Comparison of ENCODE assay signal across 23 cellular contexts in the genomic region with DNA sequence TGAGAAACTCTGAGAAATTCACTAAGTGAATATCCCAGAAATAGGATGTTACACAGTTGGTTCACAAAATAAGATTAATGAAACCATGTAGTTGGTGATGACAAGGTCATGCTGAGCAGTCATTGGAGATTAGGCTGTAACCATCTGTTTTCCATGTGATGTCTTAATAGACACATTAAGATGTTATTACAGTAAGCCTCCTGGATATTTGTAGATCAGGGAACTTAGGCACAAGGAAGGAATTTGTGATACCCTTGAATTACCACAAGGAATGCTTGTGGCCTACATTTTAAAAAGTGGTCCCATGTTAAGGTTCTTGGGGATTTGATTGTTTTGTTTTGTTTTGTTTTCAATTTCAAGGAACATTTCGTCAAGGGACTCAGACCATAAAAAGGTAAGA.
DNase-seq lines count a peak whose midpoint lies in the region; ATAC-seq lines count a peak whose summit lies in the region.
"Had no signal": no experiment of that assay in that cellular context is flagged by ENCODE, and none has a peak within 500 bp of the region (broad histone marks: within the 10 kb centered on the region; RNA-seq: fewer than 3 reads in every experiment).

No MANE protein-coding gene starts in this region.

- no peak overlapping the region for H3K27ac Mint-ChIP-seq in T-cell
- no peak overlapping the region for H3K27ac Mint-ChIP-seq in activated CD4-positive, alpha-beta T cell treated with anti-CD3 and anti-CD28 coated beads for 36 hours
- H3K27ac Mint-ChIP-seq: activated naive CD8-positive, alpha-beta T cell treated with anti-CD3 and anti-CD28 coated beads, Interleukin-2, amount 10 ng/mL, durations not matched to agents 7 days and 5 days; H9; mesothelial cell of epicardium had no signal

- H3K4me3 Mint-ChIP-seq in T-cell, result no peak overlapping the region
- H3K4me3 Mint-ChIP-seq in activated CD4-positive, alpha-beta T cell treated with anti-CD3 and anti-CD28 coated beads for 36 hours, result no peak overlapping the region
- H3K4me3 Mint-ChIP-seq: activated naive CD8-positive, alpha-beta T cell treated with anti-CD3 and anti-CD28 coated beads, Interleukin-2, amount 10 ng/mL, durations not matched to agents 7 days and 5 days; CD4-positive, alpha-beta memory T cell; H9; mesothelial cell of epicardium had no signal

- in situ Hi-C loops in Caki2 (cut with HindIII; ENCODE audit: low pct_unique_long_range_greater_than_20kb, low sequenced_read_pairs), result no loop called here

- intact Hi-C loops in activated CD4-positive, alpha-beta T cell treated with anti-CD3 and anti-CD28 coated beads for 36 hours (cut with DNase I, micrococcal nuclease), result no loop called here

- DNase-seq in Caki2 (ENCODE audit: low read depth) (peak; percentile 55), NCI-H2171 (lab: John Stamatoyannopoulos, UW) (peak; percentile 0), astrocyte of the hippocampus (ENCODE audit: low read depth, low spot score) (peak; percentile 62), kidney tubule cell (ENCODE audit: low spot score) (peak; percentile 70), T-helper 2 cell (no peak), T-cell (no peak)
- DNase-seq in activated CD4-positive, alpha-beta T cell treated with anti-CD3 and anti-CD28 coated beads for 36 hours, result no peak
- no peak for DNase-seq in activated CD4-positive, alpha-beta T cell treated with anti-CD3 and anti-CD28 coated beads, Interleukin-2, amount 50 U/mL, for 1 hour
- DNase-seq: activated CD8-positive, alpha-beta memory T cell treated with anti-CD3 and anti-CD28 coated beads, Interleukin-2, amount 50 U/mL, for 4 hours; activated naive CD8-positive, alpha-beta T cell treated with anti-CD3 and anti-CD28 coated beads, Interleukin-2, amount 10 ng/mL, durations not matched to agents 7 days and 5 days; CD4-positive, alpha-beta memory T cell; DMS79; dorsolateral prefrontal cortex; H9; Kasumi-1; left lung; NCI-H526; small intestine; stimulated activated CD4-positive, alpha-beta T cell treated with anti-CD3 and anti-CD28 coated beads, Interleukin-4, amount 100 ng/mL, for 1 hour; stimulated activated naive CD8-positive, alpha-beta T cell treated with anti-CD3 and anti-CD28 coated beads, Interleukin-15, Interleukin-2, amounts not matched to agents 100 U/mL and 50 U/mL, for 24 hours; tibial artery had no signal

- H3K36me3 Mint-ChIP-seq in T-cell, result no peaks in the 10 kb centered on the region
- no peaks in the 10 kb centered on the region for H3K36me3 Mint-ChIP-seq in activated CD4-positive, alpha-beta T cell treated with anti-CD3 and anti-CD28 coated beads for 36 hours (ENCODE audit: low read depth)
- H3K36me3 Mint-ChIP-seq: activated naive CD8-positive, alpha-beta T cell treated with anti-CD3 and anti-CD28 coated beads, Interleukin-2, amount 10 ng/mL, durations not matched to agents 7 days and 5 days; CD4-positive, alpha-beta memory T cell had no signal

- no peak for ATAC-seq in T-cell (replicated peaks in 1 of 4)
- ATAC-seq in activated CD4-positive, alpha-beta T cell treated with anti-CD3 and anti-CD28 coated beads for 36 hours, result no peak
- ATAC-seq: left lung; Right ventricle myocardium inferior; stimulated activated naive CD8-positive, alpha-beta T cell treated with anti-CD3 and anti-CD28 coated beads, Interleukin-15, Interleukin-2, amounts not matched to agents 100 U/mL and 50 U/mL, for 24 hours had no signal

- POLR2A ChIA-PET in T-cell (lab: Charles Lee), result no interaction called here
- POLR2A ChIA-PET in activated CD4-positive, alpha-beta T cell treated with anti-CD3 and anti-CD28 coated beads for 36 hours (lab: Charles Lee), result no interaction called here

- H3K4me1 Mint-ChIP-seq in T-cell, result no peaks in the 10 kb centered on the region
- H3K4me1 Mint-ChIP-seq in activated CD4-positive, alpha-beta T cell treated with anti-CD3 and anti-CD28 coated beads for 36 hours, result no peaks in the 10 kb centered on the region
- H3K4me1 Mint-ChIP-seq: activated naive CD8-positive, alpha-beta T cell treated with anti-CD3 and anti-CD28 coated beads, Interleukin-2, amount 10 ng/mL, durations not matched to agents 7 days and 5 days; H9; mesothelial cell of epicardium had no signal

- no peaks in the 10 kb centered on the region for H3K27me3 Mint-ChIP-seq in T-cell
- no peaks in the 10 kb centered on the region for H3K27me3 Mint-ChIP-seq in activated CD4-positive, alpha-beta T cell treated with anti-CD3 and anti-CD28 coated beads for 36 hours
- H3K27me3 Mint-ChIP-seq: activated naive CD8-positive, alpha-beta T cell treated with anti-CD3 and anti-CD28 coated beads, Interleukin-2, amount 10 ng/mL, durations not matched to agents 7 days and 5 days; CD4-positive, alpha-beta memory T cell had no signal

- H3K9me3 Mint-ChIP-seq in T-cell, result peaks cover 0 to 7% (median 6%) of the 10 kb centered on the region in 3 donors
- H3K9me3 Mint-ChIP-seq in activated CD4-positive, alpha-beta T cell treated with anti-CD3 and anti-CD28 coated beads for 36 hours (ENCODE audit: low read depth), result peaks cover 4% of the 10 kb centered on the region

- CTCF ChIA-PET in T-cell (lab: Charles Lee), result no interaction called here
- CTCF ChIA-PET in activated CD4-positive, alpha-beta T cell treated with anti-CD3 and anti-CD28 coated beads for 36 hours (lab: Charles Lee), result no interaction called here

Comparison
In these comparisons a context has a peak if more than half of its experiments do, and no peak if none do; other contexts are left out.
1. DNase-seq: peak in Caki2 (single experiment), NCI-H2171 (single experiment), astrocyte of the hippocampus (single experiment) and kidney tubule cell (single experiment); none in T-helper 2 cell (0 of 5), T-cell (0 of 34), activated CD4-positive, alpha-beta T cell treated with anti-CD3 and anti-CD28 coated beads for 36 hours (single experiment) and activated CD4-positive, alpha-beta T cell treated with anti-CD3 and anti-CD28 coated beads, Interleukin-2, amount 50 U/mL, for 1 hour (single experiment).